8 cellular contexts compared by ENCODE assay signal in genomic region chr3:129428382-129429079, GRCh38. TPM values are rescaled to one million over a fixed set of nuclear protein-coding genes. Genes with fewer than 3 reads are reported as not detected.
DNase-seq lines count a peak whose midpoint lies in the region; ATAC-seq and TF ChIP-seq lines count a peak whose summit lies in the region.

TSS of gene EFCAB12 (minus strand) at chr3:129428636. CDS start at chr3:129428488, 148 bp downstream.

- peak within 1 kb of the TSS in 4 of 5 donors; percentile 30 to 70 (median 58) for H3K9ac ChIP-seq in subcutaneous abdominal adipose tissue (ENCODE audit: low read length in 5 of 5)

- peaks cover 0 to 19% (median 14%) of the 10 kb centered on the region in 5 donors for H3K4me1 ChIP-seq in subcutaneous abdominal adipose tissue (ENCODE audit: control insufficient read depth in 5 of 5, insufficient read depth in 5 of 5, low read length in 5 of 5)

- peak within 1 kb of the TSS; percentile 58 to 71 for H3K27ac Mint-ChIP-seq in activated naive CD4-positive, alpha-beta T cell treated with anti-CD3 and anti-CD28 coated beads, Interleukin-2, amount 50 U/mL, for 72 hours

- peaks cover 19 to 38% (median 24%) of the 10 kb centered on the region in 5 donors for H3K36me3 ChIP-seq in subcutaneous abdominal adipose tissue (ENCODE audit: control insufficient read depth in 5 of 5, insufficient read depth in 5 of 5, low read length in 5 of 5)

- H3K27me3 ChIP-seq in subcutaneous abdominal adipose tissue (ENCODE audit: control insufficient read depth in 5 of 5, insufficient read depth in 4 of 5, low read length in 5 of 5): no peaks in the 10 kb centered on the region

- peak; percentile 96 for DNase-seq in D341Med (ENCODE audit: low spot score)
- DNase-seq in SK-N-DZ (ENCODE audit: low spot score): peak; percentile 91
- DNase-seq in activated naive CD4-positive, alpha-beta T cell treated with anti-CD3 and anti-CD28 coated beads, Interleukin-2, amount 50 U/mL, for 72 hours (ENCODE audit: low spot score in 2 of 2): peak; percentile 84 to 92
- peak; percentile 96 for DNase-seq in globus pallidus (ENCODE audit: low spot score)
- DNase-seq in nucleus accumbens (lab: John Stamatoyannopoulos, UW): peak; percentile 52 to 99 (median 93)

- H3K4me3 ChIP-seq in subcutaneous abdominal adipose tissue (ENCODE audit: low read depth in 1 of 5, low read length in 5 of 5): peak within 1 kb of the TSS; percentile 76 to 92 (median 79)

- ATAC-seq in GM21526 (IDR thresholded peaks at IDR 0.05; ENCODE audit: low FRiP score, unreplicated experiment): peak; percentile 72
- ATAC-seq in activated naive CD4-positive, alpha-beta T cell treated with anti-CD3 and anti-CD28 coated beads, Interleukin-2, amount 50 U/mL, for 72 hours: peak; percentile 81 to 84

- TF ChIP-seq EP300 in Ishikawa (IDR thresholded peaks at IDR 0.05; ENCODE audit: borderline replicate concordance): no peak

- H3K27ac ChIP-seq in subcutaneous abdominal adipose tissue (ENCODE audit: low read depth, low read length): peak within 1 kb of the TSS; percentile 8

- peaks cover 0 to 8% of the 10 kb centered on the region in 2 donors for H3K9me3 Mint-ChIP-seq in activated naive CD4-positive, alpha-beta T cell treated with anti-CD3 and anti-CD28 coated beads, Interleukin-2, amount 50 U/mL, for 72 hours

- TF ChIP-seq RAD21 in Ishikawa (IDR thresholded peaks at IDR 0.05; ENCODE audit: low read depth): no peak

- H3K9me3 ChIP-seq in subcutaneous abdominal adipose tissue (ENCODE audit: control insufficient read depth in 5 of 5, low read length in 5 of 5): no peaks in the 10 kb centered on the region

- peaks cover 6 to 29% of the 10 kb centered on the region in 2 donors for H3K36me3 Mint-ChIP-seq in activated naive CD4-positive, alpha-beta T cell treated with anti-CD3 and anti-CD28 coated beads, Interleukin-2, amount 50 U/mL, for 72 hours

TF ChIP-seq in Ishikawa, 13 proteins besides CTCF, POLR2A, EP300 and RAD21:
- TF ChIP-seq MAX (IDR thresholded peaks at IDR 0.05): peak; percentile 47; the same call in 1 of the 2 replicates
- TF ChIP-seq USF1 (IDR thresholded peaks at IDR 0.05): peak; percentile 96
- TF ChIP-seq NFIC (IDR thresholded peaks at IDR 0.05): peak; percentile 48; the same call in 1 of the 2 replicates
- no peak for TF ChIP-seq CEBPB (IDR thresholded peaks at IDR 0.05)

RNA-seq across cellular contexts. Expression of gene EFCAB12, which starts in this region (rescaled TPM):
- polyA plus RNA-seq in SK-N-DZ (2014; cell fraction: cytosol; rRNA removed): not detected in 2 replicates
- 0.08 TPM in 1 of 2 replicates, not detected in the other for polyA plus RNA-seq in SK-N-DZ (2014; cell fraction: nucleus; rRNA removed)
- total RNA-seq in activated naive CD4-positive, alpha-beta T cell treated with anti-CD3 and anti-CD28 coated beads, Interleukin-2, amount 50 U/mL, for 72 hours: under 1 TPM; 0.82 to 0.93 TPM

Comparison
In these comparisons a context has a peak if more than half of its experiments do, and no peak if none do; other contexts are left out.
1. Peak in every context shown above with its lines: DNase-seq, ATAC-seq, H3K4me3 ChIP-seq and H3K27ac ChIP-seq.
2. Peak in DNase-seq and ATAC-seq in activated naive CD4-positive, alpha-beta T cell treated with anti-CD3 and anti-CD28 coated beads, Interleukin-2, amount 50 U/mL, for 72 hours; RNA of the gene not detected or under 1 TPM.